ENCODE assay signal across 33 cellular contexts in genomic region chr15:74024687-74025086, GRCh38. TPM values are rescaled to one million over a fixed set of nuclear protein-coding genes. Genes with fewer than 3 reads are reported as not detected.
DNase-seq lines count a peak whose midpoint lies in the region; ATAC-seq and TF ChIP-seq lines count a peak whose summit lies in the region.
"Had no signal": no experiment of that assay in that cellular context is flagged by ENCODE, and none has a peak within 500 bp of the region (broad histone marks: within the 10 kb centered on the region; RNA-seq: fewer than 3 reads in every experiment).

No MANE protein-coding gene starts in this region.

- H3K27me3 ChIP-seq in CD4-positive, CD25-positive, alpha-beta regulatory T cell (ENCODE audit: control insufficient read depth, insufficient read depth, low read length): no peaks in the 10 kb centered on the region
- no peaks in the 10 kb centered on the region for H3K27me3 ChIP-seq in mesenchymal stem cell (ENCODE audit: control insufficient read depth in 1 of 2, insufficient read depth in 1 of 2, low read length in 2 of 2)
- H3K27me3 ChIP-seq: esophagus muscularis mucosa, foreskin keratinocyte, heart left ventricle, ovary had no signal

- H3K36me3 Mint-ChIP-seq in CD4-positive, CD25-positive, alpha-beta regulatory T cell: peaks cover 32% of the 10 kb centered on the region
- H3K36me3 Mint-ChIP-seq in stimulated activated naive B cell treated with anti-CD40 and anti-IgM and Interleukin-4, amounts not matched to agents 10 μg/mL and 1 μg/mL and 100 μg/mL, for 72 hours: peaks cover 35 to 49% of the 10 kb centered on the region in 2 donors

- peaks cover 35% of the 10 kb centered on the region for H3K79me1 ChIP-seq in mesenchymal stem cell (replicated peaks; ENCODE audit: low read length, poor library complexity, severe bottlenecking)

- no peak overlapping the region for H2AFZ ChIP-seq in mesenchymal stem cell (ENCODE audit: low read depth, low read length)
- H2AFZ ChIP-seq: GM23248 had no signal

- H3K4me2 ChIP-seq in mesenchymal stem cell (ENCODE audit: low read length, poor library complexity, severe bottlenecking): no peak overlapping the region
- H3K4me2 ChIP-seq: smooth muscle cell had no signal

- H2BK15ac ChIP-seq in mesenchymal stem cell (ENCODE audit: low read depth, poor library complexity, severe bottlenecking): no peak overlapping the region

- H3K4me1 ChIP-seq in CD4-positive, CD25-positive, alpha-beta regulatory T cell (ENCODE audit: control insufficient read depth, insufficient read depth, low read length, poor library complexity, severe bottlenecking): no peaks in the 10 kb centered on the region
- H3K4me1 ChIP-seq in mesenchymal stem cell (ENCODE audit: control insufficient read depth, insufficient read depth, low read depth, low read length): peaks cover 17% of the 10 kb centered on the region
- H3K4me1 ChIP-seq: foreskin keratinocyte had no signal

- no peak overlapping the region for H3K23ac ChIP-seq in mesenchymal stem cell (ENCODE audit: low read length in 2 of 2)

- no peak overlapping the region for H2BK120ac ChIP-seq in mesenchymal stem cell (ENCODE audit: low read depth, low read length)

- peaks cover 4% of the 10 kb centered on the region for H3K27me3 Mint-ChIP-seq in CD4-positive, CD25-positive, alpha-beta regulatory T cell
- H3K27me3 Mint-ChIP-seq in stimulated activated naive B cell treated with anti-CD40 and anti-IgM and Interleukin-4, amounts not matched to agents 10 μg/mL and 1 μg/mL and 100 μg/mL, for 72 hours: no peaks in the 10 kb centered on the region
- H3K27me3 Mint-ChIP-seq: stimulated activated naive CD8-positive, alpha-beta T cell treated with anti-CD3 and anti-CD28 coated beads, Interleukin-15, amount 100 ng/mL, for 72 hours had no signal

- no peak for ATAC-seq in CD4-positive, CD25-positive, alpha-beta regulatory T cell (ENCODE audit: low read depth in 2 of 2)
- no peak for ATAC-seq in stimulated activated naive B cell treated with anti-CD40 and anti-IgM and Interleukin-4, amounts not matched to agents 10 μg/mL and 1 μg/mL and 100 μg/mL, for 72 hours (replicated peaks)
- ATAC-seq in GM19035 (IDR thresholded peaks at IDR 0.05; ENCODE audit: unreplicated experiment): no peak
- ATAC-seq: foreskin keratinocyte; stimulated activated naive CD8-positive, alpha-beta T cell treated with anti-CD3 and anti-CD28 coated beads, Interleukin-15, amount 100 ng/mL, for 72 hours had no signal

- no peaks in the 10 kb centered on the region for H3K9me3 ChIP-seq in CD4-positive, CD25-positive, alpha-beta regulatory T cell (ENCODE audit: control insufficient read depth in 2 of 2, low read length in 2 of 2)
- no peaks in the 10 kb centered on the region for H3K9me3 ChIP-seq in mesenchymal stem cell (ENCODE audit: control insufficient read depth, low read length)
- H3K9me3 ChIP-seq: esophagus muscularis mucosa, heart left ventricle, ovary had no signal

- no peak overlapping the region for H2BK12ac ChIP-seq in mesenchymal stem cell (ENCODE audit: low read length in 2 of 2)

- H3K4me3 Mint-ChIP-seq in CD4-positive, CD25-positive, alpha-beta regulatory T cell: no peak overlapping the region
- no peak overlapping the region for H3K4me3 Mint-ChIP-seq in stimulated activated naive B cell treated with anti-CD40 and anti-IgM and Interleukin-4, amounts not matched to agents 10 μg/mL and 1 μg/mL and 100 μg/mL, for 72 hours
- H3K4me3 Mint-ChIP-seq: nephron progenitor cell; stimulated activated naive CD8-positive, alpha-beta T cell treated with anti-CD3 and anti-CD28 coated beads, Interleukin-15, amount 100 ng/mL, for 72 hours had no signal

- no peak overlapping the region for H4K91ac ChIP-seq in mesenchymal stem cell (ENCODE audit: low read length)

- H3K27ac ChIP-seq in CD4-positive, CD25-positive, alpha-beta regulatory T cell (ENCODE audit: insufficient read depth, low read length, poor library complexity, severe bottlenecking): no peak overlapping the region
- H3K27ac ChIP-seq in mesenchymal stem cell (ENCODE audit: low read length, poor library complexity, severe bottlenecking): no peak overlapping the region
- H3K27ac ChIP-seq: foreskin keratinocyte, GM23248, ovary had no signal

- peaks cover 2 to 20% (median 8%) of the 10 kb centered on the region in 4 donors for H3K4me1 Mint-ChIP-seq in CD4-positive, CD25-positive, alpha-beta regulatory T cell
- H3K4me1 Mint-ChIP-seq in stimulated activated naive B cell treated with anti-CD40 and anti-IgM and Interleukin-4, amounts not matched to agents 10 μg/mL and 1 μg/mL and 100 μg/mL, for 72 hours: peaks cover 3 to 11% of the 10 kb centered on the region in 2 donors
- H3K4me1 Mint-ChIP-seq: CD14-positive monocyte; nephron progenitor cell; stimulated activated naive CD8-positive, alpha-beta T cell treated with anti-CD3 and anti-CD28 coated beads, Interleukin-15, amount 100 ng/mL, for 72 hours had no signal

- WGBS in mesenchymal stem cell: 65% methylated on average over 2 of the region's 2 CpGs

- no peaks in the 10 kb centered on the region for H3K9me3 Mint-ChIP-seq in CD4-positive, CD25-positive, alpha-beta regulatory T cell
- H3K9me3 Mint-ChIP-seq in stimulated activated naive B cell treated with anti-CD40 and anti-IgM and Interleukin-4, amounts not matched to agents 10 μg/mL and 1 μg/mL and 100 μg/mL, for 72 hours: no peaks in the 10 kb centered on the region
- H3K9me3 Mint-ChIP-seq: CD14-positive monocyte; stimulated activated naive CD8-positive, alpha-beta T cell treated with anti-CD3 and anti-CD28 coated beads, Interleukin-15, amount 100 ng/mL, for 72 hours had no signal

- H3K14ac ChIP-seq in mesenchymal stem cell (ENCODE audit: low read length in 2 of 2): no peak overlapping the region

- no peak overlapping the region for H2AK5ac ChIP-seq in mesenchymal stem cell (ENCODE audit: low read length, severe bottlenecking)

- peaks cover 75% of the 10 kb centered on the region for H3K36me3 ChIP-seq in CD4-positive, CD25-positive, alpha-beta regulatory T cell (ENCODE audit: control insufficient read depth, insufficient read depth, low read length)
- peaks cover 47 to 87% of the 10 kb centered on the region in 2 experiments for H3K36me3 ChIP-seq in mesenchymal stem cell (ENCODE audit: control insufficient read depth in 1 of 2, insufficient read depth in 2 of 2, low read depth in 1 of 2, low read length in 2 of 2)
- H3K36me3 ChIP-seq: ovary had no signal

- peak overlapping the region in 2 of 3 donors; percentile 5 to 47 for H3K27ac Mint-ChIP-seq in CD4-positive, CD25-positive, alpha-beta regulatory T cell
- peak overlapping the region; percentile 32 for H3K27ac Mint-ChIP-seq in stimulated activated naive B cell treated with anti-CD40 and anti-IgM and Interleukin-4, amounts not matched to agents 10 μg/mL and 1 μg/mL and 100 μg/mL, for 72 hours
- H3K27ac Mint-ChIP-seq: nephron progenitor cell; stimulated activated naive CD8-positive, alpha-beta T cell treated with anti-CD3 and anti-CD28 coated beads, Interleukin-15, amount 100 ng/mL, for 72 hours had no signal

- no peak overlapping the region for H3K4me3 ChIP-seq in CD4-positive, CD25-positive, alpha-beta regulatory T cell (ENCODE audit: low read depth, low read length)
- H3K4me3 ChIP-seq in LNCaP clone FGC (ENCODE audit: low read depth, low read length): no peak overlapping the region
- H3K4me3 ChIP-seq in mesenchymal stem cell (ENCODE audit: insufficient read depth in 1 of 2, low read depth in 1 of 2, low read length in 2 of 2): no peak overlapping the region
- H3K4me3 ChIP-seq: esophagus muscularis mucosa, GM23248, heart left ventricle, ovary, smooth muscle cell had no signal

- DNase-seq in CD4-positive, CD25-positive, alpha-beta regulatory T cell: no peak
- DNase-seq in LNCaP clone FGC (ENCODE audit: low read depth): peak; percentile 30
- no peak for DNase-seq in mesenchymal stem cell
- DNase-seq in stimulated activated naive B cell treated with anti-CD40 and anti-IgM and Interleukin-4, amounts not matched to agents 10 μg/mL and 1 μg/mL and 100 μg/mL, for 72 hours: no peak
- no peak for DNase-seq in NCI-H345 treated with DMSO at 0.1 percent for 48 hours (lab: John Stamatoyannopoulos, UW; ENCODE audit: unreplicated experiment)
- no peak for DNase-seq in DMS79 treated with DMSO at 0.1 percent for 48 hours (lab: John Stamatoyannopoulos, UW)
- DNase-seq: activated CD4-positive, alpha-beta T cell treated with anti-CD3 and anti-CD28 coated beads for 4 hours; activated gamma-delta T cell; Calu3; caudate nucleus; DMS79; foreskin keratinocyte; GDM1; heart left ventricle; kidney; NCI-H1092; NCI-H1694; NCI-H82; nephron progenitor cell; ovary; retina; stimulated activated CD4-positive, alpha-beta T cell treated with anti-CD3 and anti-CD28 coated beads, Interleukin-1b, Interleukin-23, amount 100 ng/mL, for 48 hours; stimulated activated naive CD8-positive, alpha-beta T cell treated with anti-CD3 and anti-CD28 coated beads, Interleukin-15, amount 100 ng/mL, for 72 hours; SW 1271; T-helper 9 cell had no signal

- no peak for TF ChIP-seq CTCF in LNCaP clone FGC (IDR thresholded peaks at IDR 0.05; ENCODE audit: control insufficient read depth, extremely low read depth, insufficient read depth)

- no peak overlapping the region for H3K9ac ChIP-seq in mesenchymal stem cell (ENCODE audit: low read length)
- H3K9ac ChIP-seq: GM23248 had no signal

- H4K8ac ChIP-seq in mesenchymal stem cell (ENCODE audit: low read length): peak overlapping the region; percentile 46

- H3K4ac ChIP-seq in mesenchymal stem cell (ENCODE audit: low read depth in 1 of 2, low read length in 2 of 2): no peak overlapping the region

- H3K18ac ChIP-seq in mesenchymal stem cell (ENCODE audit: low read depth in 1 of 2, low read length in 2 of 2): no peak overlapping the region

- no peak overlapping the region for H2BK5ac ChIP-seq in mesenchymal stem cell (ENCODE audit: low read depth, low read length, poor library complexity, severe bottlenecking)

RNA-seq across cellular contexts. Expression of gene PML, which starts 30.2 kb away (rescaled TPM):
- total RNA-seq in CD4-positive, CD25-positive, alpha-beta regulatory T cell: 57.6 TPM
- 10 to 100 TPM; 13.7 to 24.0 (median 20.8) TPM for polyA plus RNA-seq in CD4-positive, CD25-positive, alpha-beta regulatory T cell
- 49.0 TPM for polyA plus RNA-seq in mesenchymal stem cell (2013, experiment 1 of 2)
- polyA plus RNA-seq in mesenchymal stem cell (2013, experiment 2 of 2): 51.3 TPM

RNA-seq across cellular contexts. Expression of gene STOML1, which starts 32.6 kb away (rescaled TPM):
- total RNA-seq in CD4-positive, CD25-positive, alpha-beta regulatory T cell: 5.9 TPM
- polyA plus RNA-seq in CD4-positive, CD25-positive, alpha-beta regulatory T cell: 10 to 100 TPM in 2 of 4 donors, 1 to 10 TPM in 2; 8.7 to 11.4 (median 10.2) TPM
- 7.8 TPM for polyA plus RNA-seq in mesenchymal stem cell (2013, experiment 1 of 2)
- 8.5 TPM for polyA plus RNA-seq in mesenchymal stem cell (2013, experiment 2 of 2)

RNA-seq across cellular contexts. Expression of gene GOLGA6A, which starts 57.7 kb away (rescaled TPM):
- total RNA-seq in CD4-positive, CD25-positive, alpha-beta regulatory T cell: 0.20 TPM
- polyA plus RNA-seq in CD4-positive, CD25-positive, alpha-beta regulatory T cell: not detected
- polyA plus RNA-seq in mesenchymal stem cell (2013, experiment 1 of 2): not detected
- 0.03 TPM for polyA plus RNA-seq in mesenchymal stem cell (2013, experiment 2 of 2)
- total RNA-seq: Calu3, foreskin keratinocyte, GM23248, heart left ventricle, HT1080, mononuclear cell, NCI-H460 had no signal
- polyA plus RNA-seq: CD14-positive monocyte, foreskin keratinocyte, GM23248, heart left ventricle, smooth muscle cell had no signal
